Comparison of ENCODE assay signal across 27 cellular contexts in the genomic region with DNA sequence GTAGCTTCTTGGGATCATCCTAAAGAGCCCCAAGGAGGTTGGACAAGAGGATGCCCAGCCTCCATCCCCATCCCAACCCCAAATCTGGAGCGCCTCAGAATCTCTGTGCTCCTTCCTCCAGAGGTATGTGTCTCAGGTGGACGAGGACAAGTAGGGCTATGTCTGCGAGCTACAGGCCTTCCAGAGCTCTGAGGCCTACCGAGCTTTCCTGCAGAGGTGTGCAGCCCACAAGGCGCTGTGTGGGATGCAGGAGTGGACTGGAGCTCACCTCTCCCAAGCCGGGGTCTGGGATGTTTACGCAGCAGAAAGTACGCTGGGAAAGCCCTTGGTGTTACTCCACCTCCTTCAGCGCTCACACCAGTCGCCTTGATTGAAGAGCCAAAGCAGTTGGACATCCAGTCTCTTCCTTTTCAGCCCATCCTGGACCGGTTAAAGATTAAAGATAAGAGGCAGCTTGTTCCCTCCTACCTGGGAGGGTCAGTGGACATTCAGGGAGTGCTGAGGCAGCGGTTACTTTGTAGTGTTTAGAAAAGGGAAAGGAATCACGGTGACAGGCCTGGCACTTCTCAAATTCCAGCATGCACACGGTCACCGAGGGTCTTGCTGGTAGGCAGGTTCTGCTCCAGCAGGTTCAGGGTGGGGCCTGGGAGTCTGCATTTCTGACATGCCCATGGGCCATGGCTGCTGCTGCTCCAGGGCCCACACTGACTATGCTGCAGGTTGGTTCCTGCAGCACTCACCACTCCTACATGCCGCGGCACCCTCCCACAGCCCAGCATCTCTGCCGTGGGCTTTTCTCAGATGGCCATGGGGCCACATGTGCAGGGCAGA. TPM values are rescaled to one million over a fixed set of nuclear protein-coding genes. Genes with fewer than 3 reads are reported as not detected.
"Had no signal": no experiment of that assay in that cellular context is flagged by ENCODE, and none has a peak within 500 bp of the region (broad histone marks: within the 10 kb centered on the region; RNA-seq: fewer than 3 reads in every experiment).

No MANE protein-coding gene starts in this region.

- H3K9ac ChIP-seq: parathyroid adenoma had no signal

- H2AFZ ChIP-seq: parathyroid adenoma had no signal

- H3K9me3 Mint-ChIP-seq: activated CD4-positive, alpha-beta memory T cell treated with anti-CD3 and anti-CD28 coated beads, Interleukin-2, amount 10 ng/mL, durations not matched to agents 7 days and 5 days; activated CD4-positive, alpha-beta T cell treated with anti-CD3 and anti-CD28 coated beads, Interleukin-2, amount 10 ng/mL, durations not matched to agents 24 days and 14 days; activated naive CD4-positive, alpha-beta T cell treated with anti-CD3 and anti-CD28 coated beads, Interleukin-2, amount 50 U/mL, for 72 hours; nephron progenitor cell; T-helper 1 cell treated with Interleukin-12 subunit alpha and Interleukin-12 subunit beta and Interleukin-4 antibody, amounts not matched to agents 30 μg/mL and 1 μg/mL, for 36 hours had no signal

- H3K79me2 ChIP-seq: parathyroid adenoma had no signal

- DNase-seq: activated CD4-positive, alpha-beta memory T cell treated with anti-CD3 and anti-CD28 coated beads, Interleukin-2, amount 10 ng/mL, durations not matched to agents 7 days and 5 days; activated CD4-positive, alpha-beta T cell treated with anti-CD3 and anti-CD28 coated beads, Interleukin-2, amount 10 ng/mL, durations not matched to agents 24 days and 14 days; activated CD4-positive, CD25-positive, alpha-beta regulatory T cell treated with anti-CD3 and anti-CD28 coated beads, Interleukin-2, amount 50 U/mL, for 72 hours; activated naive CD4-positive, alpha-beta T cell; activated T-cell treated with anti-CD3 and anti-CD28 coated beads, Interleukin-2, amount 50 U/mL, for 48 hours; cerebellar nuclear complex; colonic mucosa; effector memory CD4-positive, alpha-beta T cell; erythroblast; gastrocnemius medialis; glutamatergic neuron; mammary epithelial cell; nephron progenitor cell; stimulated activated CD4-positive, alpha-beta T cell treated with anti-CD3 and anti-CD28 coated beads, Interleukin-4, amount 100 ng/mL, for 1 hour; stimulated activated naive CD8-positive, alpha-beta T cell treated with anti-CD3 and anti-CD28 coated beads, Interleukin-15, Interleukin-2, amounts not matched to agents 100 U/mL and 50 U/mL, for 24 hours; T-helper 9 cell had no signal

- H3K27ac ChIP-seq: colonic mucosa, gastrocnemius medialis, neutrophil, parathyroid adenoma, right atrium auricular region, thyroid gland, upper lobe of left lung had no signal

- H3K4me3 ChIP-seq: colonic mucosa, gastrocnemius medialis, right atrium auricular region, thyroid gland, upper lobe of left lung had no signal

- H3K9me3 ChIP-seq: colonic mucosa, gastrocnemius medialis, neutrophil, right atrium auricular region, thyroid gland, upper lobe of left lung had no signal

- H3K4me3 Mint-ChIP-seq: activated CD4-positive, alpha-beta memory T cell treated with anti-CD3 and anti-CD28 coated beads, Interleukin-2, amount 10 ng/mL, durations not matched to agents 7 days and 5 days; activated CD4-positive, alpha-beta T cell treated with anti-CD3 and anti-CD28 coated beads, Interleukin-2, amount 10 ng/mL, durations not matched to agents 24 days and 14 days; nephron progenitor cell; T-helper 1 cell treated with Interleukin-12 subunit alpha and Interleukin-12 subunit beta and Interleukin-4 antibody, amounts not matched to agents 30 μg/mL and 1 μg/mL, for 36 hours had no signal

- H3K27me3 ChIP-seq: colonic mucosa, dorsolateral prefrontal cortex, right atrium auricular region, thyroid gland, upper lobe of left lung had no signal

- H3K27ac Mint-ChIP-seq: activated CD4-positive, alpha-beta memory T cell treated with anti-CD3 and anti-CD28 coated beads, Interleukin-2, amount 10 ng/mL, durations not matched to agents 7 days and 5 days; activated CD4-positive, alpha-beta T cell treated with anti-CD3 and anti-CD28 coated beads, Interleukin-2, amount 10 ng/mL, durations not matched to agents 24 days and 14 days; activated naive CD4-positive, alpha-beta T cell treated with anti-CD3 and anti-CD28 coated beads, Interleukin-2, amount 50 U/mL, for 72 hours; nephron progenitor cell; T-helper 1 cell treated with Interleukin-12 subunit alpha and Interleukin-12 subunit beta and Interleukin-4 antibody, amounts not matched to agents 30 μg/mL and 1 μg/mL, for 36 hours had no signal

- ATAC-seq: activated naive CD4-positive, alpha-beta T cell treated with anti-CD3 and anti-CD28 coated beads, Interleukin-2, amount 50 U/mL, for 72 hours; gastrocnemius medialis; stimulated activated naive CD8-positive, alpha-beta T cell treated with anti-CD3 and anti-CD28 coated beads, Interleukin-15, Interleukin-2, amounts not matched to agents 100 U/mL and 50 U/mL, for 24 hours had no signal

- H3K36me3 Mint-ChIP-seq: activated naive CD4-positive, alpha-beta T cell treated with anti-CD3 and anti-CD28 coated beads, Interleukin-2, amount 50 U/mL, for 72 hours had no signal

- H3K4me1 ChIP-seq: colonic mucosa, gastrocnemius medialis, parathyroid adenoma, right atrium auricular region, thyroid gland, upper lobe of left lung had no signal

- H3K4me1 Mint-ChIP-seq: activated CD4-positive, alpha-beta memory T cell treated with anti-CD3 and anti-CD28 coated beads, Interleukin-2, amount 10 ng/mL, durations not matched to agents 7 days and 5 days; activated CD4-positive, alpha-beta T cell treated with anti-CD3 and anti-CD28 coated beads, Interleukin-2, amount 10 ng/mL, durations not matched to agents 24 days and 14 days; nephron progenitor cell had no signal

- H3K36me3 ChIP-seq: colonic mucosa, gastrocnemius medialis, neutrophil, right atrium auricular region, thyroid gland, upper lobe of left lung had no signal

RNA-seq across cellular contexts. Expression of gene JAKMIP1, which starts 29.5 kb away (rescaled TPM):
- total RNA-seq: bronchial epithelial cell, left ventricle myocardium superior, mammary epithelial cell, pulmonary artery endothelial cell had no signal
- polyA plus RNA-seq: mammary epithelial cell had no signal
